1 cellular context compared by ENCODE assay signal in the genomic region with DNA sequence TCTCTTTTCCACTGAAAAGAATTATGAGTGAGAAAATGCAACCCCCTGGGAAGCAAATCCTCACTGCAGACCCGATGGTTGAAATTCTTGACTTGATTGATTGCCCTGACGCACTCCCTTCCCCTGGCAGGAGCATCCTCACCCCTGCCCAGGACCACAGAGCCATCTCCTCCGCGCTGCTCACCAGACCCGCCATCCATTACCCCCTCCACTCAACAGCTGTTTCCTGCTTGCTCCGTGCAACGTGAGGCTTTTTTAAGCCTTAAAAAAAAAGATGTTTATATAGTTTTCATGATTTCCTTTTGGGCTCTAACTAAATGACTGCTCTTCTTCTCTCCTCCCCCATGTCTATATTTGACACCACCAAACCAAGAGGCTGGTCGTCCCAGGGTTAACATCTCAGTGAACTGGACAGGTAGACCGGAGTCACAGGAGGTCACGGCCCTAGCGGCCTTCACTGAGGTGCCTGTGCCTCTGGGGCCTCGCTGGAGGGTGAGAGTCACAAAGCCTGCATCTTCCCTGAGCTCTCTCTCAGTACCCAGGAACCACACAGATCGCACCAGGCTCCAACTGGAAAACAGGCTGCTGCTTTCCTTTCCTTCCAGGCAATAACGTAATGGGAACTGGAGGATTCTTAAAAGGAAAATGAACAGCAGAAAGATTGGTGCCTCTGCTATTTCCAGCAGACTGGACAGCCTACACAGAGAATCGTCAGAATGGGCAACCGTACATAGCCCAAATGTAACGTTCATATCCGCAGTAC.
TF ChIP-seq lines count a peak whose summit lies in the region.

No MANE protein-coding gene starts in this region.

TF ChIP-seq in IMR-90, 13 proteins besides CTCF, POLR2A, EP300 and RAD21:
- TF ChIP-seq MAFK (IDR thresholded peaks at IDR 0.05; ENCODE audit: low read depth, low read length) (no peak), SMC3 (IDR thresholded peaks at IDR 0.05; ENCODE audit: low read depth, low read length) (no peak), RCOR1 (IDR thresholded peaks at IDR 0.05; ENCODE audit: insufficient replicate concordance, low read length) (no peak), RFX5 (IDR thresholded peaks at IDR 0.05; ENCODE audit: low read depth, low read length) (no peak), CHD1 (IDR thresholded peaks at IDR 0.05; ENCODE audit: low read depth, low read length) (no peak), MAZ (IDR thresholded peaks at IDR 0.05; ENCODE audit: borderline replicate concordance, low read depth, low read length) (no peak), NFE2L2 (IDR thresholded peaks at IDR 0.05; ENCODE audit: low read depth, low read length) (no peak)
- TF ChIP-seq, protein P1, sequence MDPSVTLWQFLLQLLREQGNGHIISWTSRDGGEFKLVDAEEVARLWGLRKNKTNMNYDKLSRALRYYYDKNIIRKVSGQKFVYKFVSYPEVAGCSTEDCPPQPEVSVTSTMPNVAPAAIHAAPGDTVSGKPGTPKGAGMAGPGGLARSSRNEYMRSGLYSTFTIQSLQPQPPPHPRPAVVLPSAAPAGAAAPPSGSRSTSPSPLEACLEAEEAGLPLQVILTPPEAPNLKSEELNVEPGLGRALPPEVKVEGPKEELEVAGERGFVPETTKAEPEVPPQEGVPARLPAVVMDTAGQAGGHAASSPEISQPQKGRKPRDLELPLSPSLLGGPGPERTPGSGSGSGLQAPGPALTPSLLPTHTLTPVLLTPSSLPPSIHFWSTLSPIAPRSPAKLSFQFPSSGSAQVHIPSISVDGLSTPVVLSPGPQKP (IDR thresholded peaks at IDR 0.05; ENCODE audit: borderline replicate concordance, low read depth, low read length), result no peak
